In the genomic region with DNA sequence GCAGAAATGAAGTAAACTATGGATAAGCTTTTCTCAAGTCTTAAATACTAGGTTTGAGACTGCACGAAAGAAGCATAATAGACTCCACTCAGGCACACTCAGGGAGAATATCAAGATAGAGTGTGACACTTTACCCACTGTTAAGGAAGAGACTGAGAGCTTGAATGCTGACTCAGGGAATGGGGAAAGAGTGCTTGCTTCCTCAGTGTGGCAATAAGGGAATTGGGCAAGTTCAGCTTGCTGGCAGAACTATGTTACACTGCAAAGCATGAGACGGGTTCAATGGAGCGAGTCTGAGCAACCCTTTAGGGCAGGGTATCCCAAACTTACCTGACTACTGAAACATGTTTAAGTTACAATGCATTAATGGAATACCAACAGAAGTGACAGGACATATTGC, we compare ENCODE assay signal across 17 cellular contexts.
A peak's percentile ranks its signal among the peaks of the same experiment; 100 is the strongest.
DNase-seq lines count a peak whose midpoint lies in the region; ATAC-seq, FAIRE-seq and TF ChIP-seq lines count a peak whose summit lies in the region.
"Had no signal": no experiment of that assay in that cellular context is flagged by ENCODE, and none has a peak within 500 bp of the region (broad histone marks: within the 10 kb centered on the region; RNA-seq: fewer than 3 reads in every experiment).

No MANE protein-coding gene starts in this region.

- no peak for FAIRE-seq in HepG2 (lab: Jason Lieb, UNC)
- FAIRE-seq: keratinocyte had no signal

- TF ChIP-seq CTCF in MCF 10A (IDR thresholded peaks at IDR 0.05; ENCODE audit: unreplicated experiment) (no peak), breast epithelium (IDR thresholded peaks at IDR 0.05) (no peak), HepG2 (CRISPR knock-in tag; IDR thresholded peaks at IDR 0.05) (no peak), upper lobe of right lung (IDR thresholded peaks at IDR 0.05) (no peak)

- peaks cover 12% of the 10 kb centered on the region for H3K27me3 Mint-ChIP-seq in MCF 10A (ENCODE audit: insufficient read depth, unreplicated experiment)
- H3K27me3 Mint-ChIP-seq: activated CD8-positive, alpha-beta memory T cell treated with anti-CD3 and anti-CD28 coated beads, Interleukin-2, amount 10 ng/mL, durations not matched to agents 7 days and 5 days; activated naive CD4-positive, alpha-beta T cell treated with anti-CD3 and anti-CD28 coated beads, Interleukin-2, amount 50 U/mL, for 24 hours had no signal

- no peaks in the 10 kb centered on the region for H3K9me3 Mint-ChIP-seq in MCF 10A (ENCODE audit: unreplicated experiment)
- H3K9me3 Mint-ChIP-seq: activated naive CD4-positive, alpha-beta T cell treated with anti-CD3 and anti-CD28 coated beads, Interleukin-2, amount 50 U/mL, for 24 hours; neural crest cell had no signal

- H3K4me1 ChIP-seq in breast epithelium (no peaks in the 10 kb centered on the region), HepG2 (ENCODE audit: insufficient read depth, low read length) (no peaks in the 10 kb centered on the region), upper lobe of right lung (no peaks in the 10 kb centered on the region)
- H3K4me1 ChIP-seq: Caco-2, esophagus muscularis mucosa, tibial nerve had no signal

- H3K27me3 ChIP-seq in breast epithelium (no peaks in the 10 kb centered on the region), HepG2 (ENCODE audit: control insufficient read depth in 1 of 2, insufficient read depth in 2 of 2, low read length in 2 of 2) (no peaks in the 10 kb centered on the region), upper lobe of right lung (no peaks in the 10 kb centered on the region)
- H3K27me3 ChIP-seq: esophagus muscularis mucosa, tibial nerve had no signal

- DNase-seq in MCF 10A (ENCODE audit: unreplicated experiment), result peak; percentile 36
- DNase-seq in breast epithelium (ENCODE audit: low spot score in 2 of 2), result no peak
- DNase-seq in epithelial cell of prostate (ENCODE audit: low read depth, low spot score), result peak; percentile 8
- no peak for DNase-seq in HepG2 (ENCODE audit: low spot score)
- DNase-seq in upper lobe of right lung, result no peak
- no peak for DNase-seq in NCI-H748 treated with DMSO at 0.1 percent for 48 hours (lab: John Stamatoyannopoulos, UW)
- DNase-seq in retina, result no peak
- DNase-seq: 8988T; activated CD8-positive, alpha-beta memory T cell treated with anti-CD3 and anti-CD28 coated beads, Interleukin-2, amount 10 ng/mL, durations not matched to agents 7 days and 5 days; Caco-2; RPMI8226 had no signal

- H3K4me3 ChIP-seq in breast epithelium (no peak overlapping the region), HepG2 (replicated peaks in 1 of 3; ENCODE audit: insufficient read depth in 1 of 3, low read depth in 2 of 3, low read length in 3 of 3) (no peak overlapping the region), upper lobe of right lung (no peak overlapping the region)
- H3K4me3 ChIP-seq: esophagus muscularis mucosa, tibial nerve had no signal

- H3K9me3 ChIP-seq in breast epithelium (no peaks in the 10 kb centered on the region), HepG2 (ENCODE audit: low read length) (no peaks in the 10 kb centered on the region), upper lobe of right lung (no peaks in the 10 kb centered on the region)
- H3K9me3 ChIP-seq: Caco-2, esophagus muscularis mucosa, tibial nerve had no signal

- H3K27ac Mint-ChIP-seq in MCF 10A (ENCODE audit: low read depth, unreplicated experiment), result no peak overlapping the region
- H3K27ac Mint-ChIP-seq: activated CD8-positive, alpha-beta memory T cell treated with anti-CD3 and anti-CD28 coated beads, Interleukin-2, amount 10 ng/mL, durations not matched to agents 7 days and 5 days; activated naive CD4-positive, alpha-beta T cell treated with anti-CD3 and anti-CD28 coated beads, Interleukin-2, amount 50 U/mL, for 24 hours had no signal

- H3K4me2 ChIP-seq in HepG2 (ENCODE audit: low read depth, low read length), result no peak overlapping the region

- 57% methylated on average over 3 of the region's 3 CpGs for WGBS in HepG2 (ENCODE audit: low lambda C conversion rate)

- TF ChIP-seq POLR2A in breast epithelium (IDR thresholded peaks at IDR 0.05), result no peak
- TF ChIP-seq POLR2A in HepG2 (IDR thresholded peaks at IDR 0.05; ENCODE audit: insufficient read depth in 1 of 2, low read depth in 2 of 2, low read length in 2 of 2), result no peak

- in situ Hi-C loops in HepG2 (cut with HindIII; ENCODE audit: extremely low pct_ligation_motif_present, low pct_unique_long_range_greater_than_20kb), result no loop called here

- H3K4me3 Mint-ChIP-seq in MCF 10A (ENCODE audit: unreplicated experiment), result no peak overlapping the region
- H3K4me3 Mint-ChIP-seq: activated CD8-positive, alpha-beta memory T cell treated with anti-CD3 and anti-CD28 coated beads, Interleukin-2, amount 10 ng/mL, durations not matched to agents 7 days and 5 days; activated naive CD4-positive, alpha-beta T cell treated with anti-CD3 and anti-CD28 coated beads, Interleukin-2, amount 50 U/mL, for 24 hours; neural crest cell had no signal

- TF ChIP-seq EP300 in HepG2 (IDR thresholded peaks at IDR 0.05; ENCODE audit: low read depth in 2 of 2, low read length in 2 of 2), result no peak
- TF ChIP-seq EP300 in HepG2 (CRISPR knock-in tag; IDR thresholded peaks at IDR 0.05; ENCODE audit: borderline replicate concordance), result no peak

- no peak for TF ChIP-seq RAD21 in HepG2 (CRISPR knock-in tag; IDR thresholded peaks at IDR 0.05)

- no peaks in the 10 kb centered on the region for H3K4me1 Mint-ChIP-seq in MCF 10A (ENCODE audit: insufficient read depth, unreplicated experiment)
- H3K4me1 Mint-ChIP-seq: activated CD8-positive, alpha-beta memory T cell treated with anti-CD3 and anti-CD28 coated beads, Interleukin-2, amount 10 ng/mL, durations not matched to agents 7 days and 5 days; activated naive CD4-positive, alpha-beta T cell treated with anti-CD3 and anti-CD28 coated beads, Interleukin-2, amount 50 U/mL, for 24 hours; neural crest cell had no signal

- POLR2A ChIA-PET in MCF 10A (lab: Yijun Ruan, JAX), result no interaction called here
- POLR2A ChIA-PET in HepG2 (lab: Yijun Ruan, JAX), result no interaction called here

- no peaks in the 10 kb centered on the region for H3K36me3 ChIP-seq in breast epithelium
- no peaks in the 10 kb centered on the region for H3K36me3 ChIP-seq in HepG2 (replicated peaks in 1 of 2; ENCODE audit: control insufficient read depth in 1 of 2, insufficient read depth in 2 of 2, low read length in 2 of 2)
- H3K36me3 ChIP-seq in upper lobe of right lung, result no peaks in the 10 kb centered on the region
- H3K36me3 ChIP-seq: esophagus muscularis mucosa, tibial nerve had no signal

- no TSS peak for BruUV-seq in MCF 10A (replicated peaks; lab: Mats Ljungman, UMichigan)
- BruUV-seq in HepG2 (replicated peaks; lab: Mats Ljungman, UMichigan), result no TSS peak

- CTCF ChIA-PET in MCF 10A (lab: Yijun Ruan, JAX) (no interaction called here), HepG2 (lab: Yijun Ruan, JAX; ENCODE audit: low intra/inter-chr PET ratio, low total read pairs) (no interaction called here)

- H3K36me3 Mint-ChIP-seq in MCF 10A (ENCODE audit: insufficient read depth, unreplicated experiment), result no peaks in the 10 kb centered on the region
- H3K36me3 Mint-ChIP-seq: activated CD8-positive, alpha-beta memory T cell treated with anti-CD3 and anti-CD28 coated beads, Interleukin-2, amount 10 ng/mL, durations not matched to agents 7 days and 5 days; activated naive CD4-positive, alpha-beta T cell treated with anti-CD3 and anti-CD28 coated beads, Interleukin-2, amount 50 U/mL, for 24 hours had no signal

- no peak overlapping the region for H3K9ac ChIP-seq in HepG2 (ENCODE audit: insufficient read depth, low read depth, low read length)

- H2AFZ ChIP-seq in HepG2 (ENCODE audit: low read length), result no peak overlapping the region

- H4K20me1 ChIP-seq in HepG2 (ENCODE audit: insufficient read depth, low read length), result no peaks in the 10 kb centered on the region

- no peaks in the 10 kb centered on the region for H3K79me2 ChIP-seq in HepG2 (ENCODE audit: insufficient read depth, low read length)

- H3K27ac ChIP-seq in breast epithelium (no peak overlapping the region), epithelial cell of prostate (no peak overlapping the region), HepG2 (ENCODE audit: extremely low read length, insufficient read depth, low read length) (no peak overlapping the region), upper lobe of right lung (no peak overlapping the region)
- H3K27ac ChIP-seq: esophagus muscularis mucosa, tibial nerve had no signal

- intact Hi-C loops in MCF 10A (cut with micrococcal nuclease), result no loop called here
- intact Hi-C loops in breast epithelium (cut with DNase I; ENCODE audit: low total_unique reads), result no loop called here
- intact Hi-C loops in HepG2 (cut with micrococcal nuclease; ENCODE audit: unreplicated experiment), result no loop called here
- intact Hi-C loops in upper lobe of right lung (cut with DNase I), result no loop called here

- ATAC-seq in HepG2, result no peak
- peak; percentile 87 for ATAC-seq in upper lobe of right lung
- no peak for ATAC-seq in GM21737 (IDR thresholded peaks at IDR 0.05; ENCODE audit: unreplicated experiment)
- ATAC-seq: activated CD8-positive, alpha-beta memory T cell treated with anti-CD3 and anti-CD28 coated beads, Interleukin-2, amount 10 ng/mL, durations not matched to agents 7 days and 5 days had no signal

TF ChIP-seq in HepG2, 621 proteins besides CTCF, POLR2A, EP300 and RAD21:
- TF ChIP-seq SSRP1 (CRISPR knock-in tag; IDR thresholded peaks at IDR 0.05) (no peak), ZNF510 (CRISPR knock-in tag; IDR thresholded peaks at IDR 0.05; ENCODE audit: low read depth) (no peak), MAFK (conservative IDR thresholded peaks at IDR 0.05 in 1 of 2, IDR thresholded peaks at IDR 0.05 in 1 of 2; ENCODE audit: low read length in 2 of 2) (peak; percentile 35 to 59; a peak in 3 of 4 replicates), ZSCAN9 (CRISPR knock-in tag; IDR thresholded peaks at IDR 0.05; ENCODE audit: borderline replicate concordance) (no peak), MAFF (IDR thresholded peaks at IDR 0.05; ENCODE audit: low read depth, low read length) (0 out of 2 replicates have a peak, but pooled peaks have one; percentile 13), ZNF24 (IDR thresholded peaks at IDR 0.05) (no peak)

Comparison
In these comparisons a context has a peak if more than half of its experiments do, and no peak if none do; other contexts are left out.
1. DNase-seq: peak in MCF 10A (single experiment) and epithelial cell of prostate (single experiment); none in breast epithelium (0 of 2), HepG2 (single experiment), upper lobe of right lung (single experiment), NCI-H748 treated with DMSO at 0.1 percent for 48 hours (single experiment) and retina (single experiment).